In the genomic region with DNA sequence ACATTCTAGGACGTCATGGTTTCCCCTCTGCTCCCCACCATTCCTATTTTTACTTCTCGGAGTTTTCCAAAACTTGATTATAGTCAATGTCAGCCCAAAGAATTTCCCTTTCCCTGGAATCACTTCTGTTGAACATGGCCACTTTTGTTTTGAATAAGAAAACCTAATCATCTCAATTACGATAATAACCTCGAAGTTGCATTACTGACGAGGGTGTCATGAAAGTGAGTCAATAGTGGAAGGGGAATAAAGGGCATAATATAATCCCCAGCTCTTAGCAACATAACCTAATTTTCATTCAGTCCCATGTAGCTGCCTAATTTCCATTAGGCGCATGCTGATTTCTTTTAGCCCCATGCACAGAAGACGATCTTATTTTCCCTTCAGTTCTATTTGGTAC, we compare ENCODE assay signal across 18 cellular contexts.
"Had no signal": no experiment of that assay in that cellular context is flagged by ENCODE, and none has a peak within 500 bp of the region (broad histone marks: within the 10 kb centered on the region; RNA-seq: fewer than 3 reads in every experiment).

No MANE protein-coding gene starts in this region.

- H3K9me3 Mint-ChIP-seq: activated CD4-positive, alpha-beta memory T cell treated with anti-CD3 and anti-CD28 coated beads, Interleukin-2, amount 10 ng/mL, durations not matched to agents 7 days and 5 days; activated naive CD4-positive, alpha-beta T cell treated with anti-CD3 and anti-CD28 coated beads, Interleukin-2, amount 50 U/mL, for 72 hours; brain had no signal

- H3K4me1 ChIP-seq: parathyroid adenoma had no signal

- ATAC-seq: activated naive CD4-positive, alpha-beta T cell treated with anti-CD3 and anti-CD28 coated beads, Interleukin-2, amount 50 U/mL, for 72 hours had no signal

- DNase-seq: activated CD4-positive, alpha-beta memory T cell treated with anti-CD3 and anti-CD28 coated beads, Interleukin-2, amount 10 ng/mL, durations not matched to agents 7 days and 5 days; activated CD4-positive, alpha-beta T cell treated with anti-CD3 and anti-CD28 coated beads for 1 hour; activated gamma-delta T cell; activated T-cell treated with anti-CD3 and anti-CD28 coated beads, Interleukin-2, amount 50 U/mL, for 48 hours; cortex of kidney; effector CD8-positive, alpha-beta T cell; midbrain; stimulated activated CD4-positive, alpha-beta T cell treated with anti-CD3 and anti-CD28 coated beads, Interleukin-12 subunit alpha, Interleukin-12 subunit beta, amount 100 ng/mL, for 4 hours; stimulated activated CD4-positive, alpha-beta T cell treated with anti-CD3 and anti-CD28 coated beads, Interleukin-2, amount 100 ng/mL, for 24 hours; T-helper 1 cell; T1000; tibial artery had no signal

- H3K4me3 Mint-ChIP-seq: activated CD4-positive, alpha-beta memory T cell treated with anti-CD3 and anti-CD28 coated beads, Interleukin-2, amount 10 ng/mL, durations not matched to agents 7 days and 5 days had no signal

- H3K9me3 ChIP-seq: tibial artery, vagina had no signal

- H3K27me3 ChIP-seq: hepatocyte, tibial artery, vagina had no signal

- H3K27ac ChIP-seq: hepatocyte, parathyroid adenoma, tibial artery, vagina had no signal

- H3K36me3 Mint-ChIP-seq: activated naive CD4-positive, alpha-beta T cell treated with anti-CD3 and anti-CD28 coated beads, Interleukin-2, amount 50 U/mL, for 72 hours; brain had no signal

- H3K4me3 ChIP-seq: hepatocyte, lung, tibial artery, vagina had no signal

- H3K36me3 ChIP-seq: tibial artery, vagina had no signal

- H3K27me3 Mint-ChIP-seq: brain had no signal

- H3K27ac Mint-ChIP-seq: activated CD4-positive, alpha-beta memory T cell treated with anti-CD3 and anti-CD28 coated beads, Interleukin-2, amount 10 ng/mL, durations not matched to agents 7 days and 5 days; activated naive CD4-positive, alpha-beta T cell treated with anti-CD3 and anti-CD28 coated beads, Interleukin-2, amount 50 U/mL, for 72 hours had no signal
